ENCODE assay signal across 18 cellular contexts in the genomic region with DNA sequence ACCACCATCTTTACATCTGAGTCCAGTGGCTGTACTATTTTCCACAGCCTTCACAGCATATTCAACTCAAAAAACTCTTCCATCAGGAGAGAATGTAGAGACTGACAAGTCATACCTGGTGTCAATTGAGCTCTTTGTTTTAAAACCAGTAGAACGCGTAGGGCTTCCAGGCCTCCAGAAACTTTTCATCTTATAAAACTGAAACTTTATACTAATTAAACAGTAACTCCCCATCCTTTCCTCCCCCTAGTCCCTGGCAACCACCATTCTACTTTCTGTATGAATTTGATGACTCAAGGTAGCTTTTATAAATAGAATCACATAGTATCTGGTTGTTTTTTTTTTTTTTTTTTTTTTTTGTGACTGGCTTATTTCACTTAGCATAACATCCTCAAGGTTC.
"Had no signal": no experiment of that assay in that cellular context is flagged by ENCODE, and none has a peak within 500 bp of the region (broad histone marks: within the 10 kb centered on the region; RNA-seq: fewer than 3 reads in every experiment).

No MANE protein-coding gene starts in this region.

- H3K4me1 ChIP-seq: gastrocnemius medialis, spleen, thyroid gland had no signal

- H3K36me3 ChIP-seq: gastrocnemius medialis, spleen, thyroid gland had no signal

- H3K4me3 Mint-ChIP-seq: activated naive CD8-positive, alpha-beta T cell; mesothelial cell of epicardium; WTC11 had no signal

- DNase-seq: activated CD4-positive, alpha-beta T cell treated with anti-CD3 and anti-CD28 coated beads, Interleukin-2, amount 50 U/mL, for 1 hour; activated effector memory CD4-positive, alpha-beta T cell treated with Interleukin-2 at 50 U/mL for 16 hours; effector CD4-positive, alpha-beta T cell; gastrocnemius medialis; head of caudate nucleus; occipital lobe; posterior cingulate gyrus; retina; spleen; stimulated activated CD8-positive, alpha-beta memory T cell treated with anti-CD3 and anti-CD28 coated beads, Interleukin-4, amount 100 ng/mL, for 48 hours; stimulated activated naive CD4-positive, alpha-beta T cell treated with Interleukin-2 at 50 U/mL for 16 hours; thyroid gland had no signal

- ATAC-seq: esophagus mucosa, gastrocnemius medialis, left lobe of liver, WTC11 had no signal

- H3K4me3 ChIP-seq: gastrocnemius medialis, lung, spleen, thyroid gland had no signal

- H3K27me3 ChIP-seq: gastrocnemius medialis, spleen, thyroid gland had no signal

- H3K9me3 ChIP-seq: gastrocnemius medialis, spleen, thyroid gland had no signal

- H3K27ac Mint-ChIP-seq: activated naive CD8-positive, alpha-beta T cell; mesothelial cell of epicardium; WTC11 had no signal

- H3K27ac ChIP-seq: gastrocnemius medialis, spleen, thyroid gland had no signal

- H3K36me3 Mint-ChIP-seq: activated naive CD8-positive, alpha-beta T cell; mesothelial cell of epicardium; WTC11 had no signal
